1 cellular context compared by ENCODE assay signal in the genomic region with DNA sequence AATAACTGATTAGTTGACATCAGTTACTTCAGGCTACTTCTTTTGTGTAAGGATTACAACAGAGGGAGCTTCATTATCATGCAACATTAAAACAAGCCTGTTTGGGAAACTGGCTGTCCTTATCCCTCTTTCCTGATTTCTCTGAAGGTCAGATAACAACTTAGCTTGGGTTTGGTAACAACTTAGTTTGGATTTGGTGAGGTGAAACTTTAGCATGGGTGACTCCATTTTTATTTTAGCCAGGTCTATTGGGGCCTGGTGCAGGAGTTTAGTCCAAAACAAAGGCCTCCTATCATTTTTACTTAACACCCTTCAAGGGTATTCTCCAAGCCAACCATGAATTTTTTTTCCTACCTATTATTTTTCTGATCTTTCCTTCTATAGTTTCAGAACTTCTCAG.
TF ChIP-seq lines count a peak whose summit lies in the region.

No MANE protein-coding gene starts in this region.

TF ChIP-seq in HepG2, 621 proteins besides CTCF, POLR2A, EP300 and RAD21:
- TF ChIP-seq, protein P1, sequence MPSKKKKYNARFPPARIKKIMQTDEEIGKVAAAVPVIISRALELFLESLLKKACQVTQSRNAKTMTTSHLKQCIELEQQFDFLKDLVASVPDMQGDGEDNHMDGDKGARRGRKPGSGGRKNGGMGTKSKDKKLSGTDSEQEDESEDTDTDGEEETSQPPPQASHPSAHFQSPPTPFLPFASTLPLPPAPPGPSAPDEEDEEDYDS (CRISPR knock-in tag; IDR thresholded peaks at IDR 0.05): no peak
- TF ChIP-seq ZNF343 (CRISPR knock-in tag; IDR thresholded peaks at IDR 0.05) (no peak), ZNF737 (CRISPR knock-in tag; IDR thresholded peaks at IDR 0.05; ENCODE audit: borderline replicate concordance) (no peak), ARHGAP35 (CRISPR knock-in tag; IDR thresholded peaks at IDR 0.05; ENCODE audit: borderline replicate concordance) (no peak), SIN3A (IDR thresholded peaks at IDR 0.05; ENCODE audit: borderline replicate concordance, low read depth, low read length) (no peak), GTF3A (CRISPR knock-in tag; conservative IDR thresholded peaks at IDR 0.05) (no peak), IRF2 (CRISPR knock-in tag; IDR thresholded peaks at IDR 0.05) (no peak), ZNF652 (CRISPR knock-in tag; IDR thresholded peaks at IDR 0.05; ENCODE audit: borderline replicate concordance, low read depth) (no peak), HIVEP1 (CRISPR knock-in tag; IDR thresholded peaks at IDR 0.05) (no peak), ZFYVE20 (CRISPR knock-in tag; IDR thresholded peaks at IDR 0.05; ENCODE audit: borderline replicate concordance, low read depth) (no peak), MIXL1 (CRISPR knock-in tag; IDR thresholded peaks at IDR 0.05) (no peak), ETV6 (CRISPR knock-in tag; conservative IDR thresholded peaks at IDR 0.05) (no peak)
- TF ChIP-seq, protein P2, sequence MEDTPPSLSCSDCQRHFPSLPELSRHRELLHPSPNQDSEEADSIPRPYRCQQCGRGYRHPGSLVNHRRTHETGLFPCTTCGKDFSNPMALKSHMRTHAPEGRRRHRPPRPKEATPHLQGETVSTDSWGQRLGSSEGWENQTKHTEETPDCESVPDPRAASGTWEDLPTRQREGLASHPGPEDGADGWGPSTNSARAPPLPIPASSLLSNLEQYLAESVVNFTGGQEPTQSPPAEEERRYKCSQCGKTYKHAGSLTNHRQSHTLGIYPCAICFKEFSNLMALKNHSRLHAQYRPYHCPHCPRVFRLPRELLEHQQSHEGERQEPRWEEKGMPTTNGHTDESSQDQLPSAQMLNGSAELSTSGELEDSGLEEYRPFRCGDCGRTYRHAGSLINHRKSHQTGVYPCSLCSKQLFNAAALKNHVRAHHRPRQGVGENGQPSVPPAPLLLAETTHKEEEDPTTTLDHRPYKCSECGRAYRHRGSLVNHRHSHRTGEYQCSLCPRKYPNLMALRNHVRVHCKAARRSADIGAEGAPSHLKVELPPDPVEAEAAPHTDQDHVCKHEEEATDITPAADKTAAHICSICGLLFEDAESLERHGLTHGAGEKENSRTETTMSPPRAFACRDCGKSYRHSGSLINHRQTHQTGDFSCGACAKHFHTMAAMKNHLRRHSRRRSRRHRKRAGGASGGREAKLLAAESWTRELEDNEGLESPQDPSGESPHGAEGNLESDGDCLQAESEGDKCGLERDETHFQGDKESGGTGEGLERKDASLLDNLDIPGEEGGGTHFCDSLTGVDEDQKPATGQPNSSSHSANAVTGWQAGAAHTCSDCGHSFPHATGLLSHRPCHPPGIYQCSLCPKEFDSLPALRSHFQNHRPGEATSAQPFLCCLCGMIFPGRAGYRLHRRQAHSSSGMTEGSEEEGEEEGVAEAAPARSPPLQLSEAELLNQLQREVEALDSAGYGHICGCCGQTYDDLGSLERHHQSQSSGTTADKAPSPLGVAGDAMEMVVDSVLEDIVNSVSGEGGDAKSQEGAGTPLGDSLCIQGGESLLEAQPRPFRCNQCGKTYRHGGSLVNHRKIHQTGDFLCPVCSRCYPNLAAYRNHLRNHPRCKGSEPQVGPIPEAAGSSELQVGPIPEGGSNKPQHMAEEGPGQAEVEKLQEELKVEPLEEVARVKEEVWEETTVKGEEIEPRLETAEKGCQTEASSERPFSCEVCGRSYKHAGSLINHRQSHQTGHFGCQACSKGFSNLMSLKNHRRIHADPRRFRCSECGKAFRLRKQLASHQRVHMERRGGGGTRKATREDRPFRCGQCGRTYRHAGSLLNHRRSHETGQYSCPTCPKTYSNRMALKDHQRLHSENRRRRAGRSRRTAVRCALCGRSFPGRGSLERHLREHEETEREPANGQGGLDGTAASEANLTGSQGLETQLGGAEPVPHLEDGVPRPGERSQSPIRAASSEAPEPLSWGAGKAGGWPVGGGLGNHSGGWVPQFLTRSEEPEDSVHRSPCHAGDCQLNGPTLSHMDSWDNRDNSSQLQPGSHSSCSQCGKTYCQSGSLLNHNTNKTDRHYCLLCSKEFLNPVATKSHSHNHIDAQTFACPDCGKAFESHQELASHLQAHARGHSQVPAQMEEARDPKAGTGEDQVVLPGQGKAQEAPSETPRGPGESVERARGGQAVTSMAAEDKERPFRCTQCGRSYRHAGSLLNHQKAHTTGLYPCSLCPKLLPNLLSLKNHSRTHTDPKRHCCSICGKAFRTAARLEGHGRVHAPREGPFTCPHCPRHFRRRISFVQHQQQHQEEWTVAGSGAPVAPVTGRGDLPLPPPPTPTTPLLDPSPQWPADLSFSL (CRISPR knock-in tag; IDR thresholded peaks at IDR 0.05): no peak
- TF ChIP-seq, protein P3, sequence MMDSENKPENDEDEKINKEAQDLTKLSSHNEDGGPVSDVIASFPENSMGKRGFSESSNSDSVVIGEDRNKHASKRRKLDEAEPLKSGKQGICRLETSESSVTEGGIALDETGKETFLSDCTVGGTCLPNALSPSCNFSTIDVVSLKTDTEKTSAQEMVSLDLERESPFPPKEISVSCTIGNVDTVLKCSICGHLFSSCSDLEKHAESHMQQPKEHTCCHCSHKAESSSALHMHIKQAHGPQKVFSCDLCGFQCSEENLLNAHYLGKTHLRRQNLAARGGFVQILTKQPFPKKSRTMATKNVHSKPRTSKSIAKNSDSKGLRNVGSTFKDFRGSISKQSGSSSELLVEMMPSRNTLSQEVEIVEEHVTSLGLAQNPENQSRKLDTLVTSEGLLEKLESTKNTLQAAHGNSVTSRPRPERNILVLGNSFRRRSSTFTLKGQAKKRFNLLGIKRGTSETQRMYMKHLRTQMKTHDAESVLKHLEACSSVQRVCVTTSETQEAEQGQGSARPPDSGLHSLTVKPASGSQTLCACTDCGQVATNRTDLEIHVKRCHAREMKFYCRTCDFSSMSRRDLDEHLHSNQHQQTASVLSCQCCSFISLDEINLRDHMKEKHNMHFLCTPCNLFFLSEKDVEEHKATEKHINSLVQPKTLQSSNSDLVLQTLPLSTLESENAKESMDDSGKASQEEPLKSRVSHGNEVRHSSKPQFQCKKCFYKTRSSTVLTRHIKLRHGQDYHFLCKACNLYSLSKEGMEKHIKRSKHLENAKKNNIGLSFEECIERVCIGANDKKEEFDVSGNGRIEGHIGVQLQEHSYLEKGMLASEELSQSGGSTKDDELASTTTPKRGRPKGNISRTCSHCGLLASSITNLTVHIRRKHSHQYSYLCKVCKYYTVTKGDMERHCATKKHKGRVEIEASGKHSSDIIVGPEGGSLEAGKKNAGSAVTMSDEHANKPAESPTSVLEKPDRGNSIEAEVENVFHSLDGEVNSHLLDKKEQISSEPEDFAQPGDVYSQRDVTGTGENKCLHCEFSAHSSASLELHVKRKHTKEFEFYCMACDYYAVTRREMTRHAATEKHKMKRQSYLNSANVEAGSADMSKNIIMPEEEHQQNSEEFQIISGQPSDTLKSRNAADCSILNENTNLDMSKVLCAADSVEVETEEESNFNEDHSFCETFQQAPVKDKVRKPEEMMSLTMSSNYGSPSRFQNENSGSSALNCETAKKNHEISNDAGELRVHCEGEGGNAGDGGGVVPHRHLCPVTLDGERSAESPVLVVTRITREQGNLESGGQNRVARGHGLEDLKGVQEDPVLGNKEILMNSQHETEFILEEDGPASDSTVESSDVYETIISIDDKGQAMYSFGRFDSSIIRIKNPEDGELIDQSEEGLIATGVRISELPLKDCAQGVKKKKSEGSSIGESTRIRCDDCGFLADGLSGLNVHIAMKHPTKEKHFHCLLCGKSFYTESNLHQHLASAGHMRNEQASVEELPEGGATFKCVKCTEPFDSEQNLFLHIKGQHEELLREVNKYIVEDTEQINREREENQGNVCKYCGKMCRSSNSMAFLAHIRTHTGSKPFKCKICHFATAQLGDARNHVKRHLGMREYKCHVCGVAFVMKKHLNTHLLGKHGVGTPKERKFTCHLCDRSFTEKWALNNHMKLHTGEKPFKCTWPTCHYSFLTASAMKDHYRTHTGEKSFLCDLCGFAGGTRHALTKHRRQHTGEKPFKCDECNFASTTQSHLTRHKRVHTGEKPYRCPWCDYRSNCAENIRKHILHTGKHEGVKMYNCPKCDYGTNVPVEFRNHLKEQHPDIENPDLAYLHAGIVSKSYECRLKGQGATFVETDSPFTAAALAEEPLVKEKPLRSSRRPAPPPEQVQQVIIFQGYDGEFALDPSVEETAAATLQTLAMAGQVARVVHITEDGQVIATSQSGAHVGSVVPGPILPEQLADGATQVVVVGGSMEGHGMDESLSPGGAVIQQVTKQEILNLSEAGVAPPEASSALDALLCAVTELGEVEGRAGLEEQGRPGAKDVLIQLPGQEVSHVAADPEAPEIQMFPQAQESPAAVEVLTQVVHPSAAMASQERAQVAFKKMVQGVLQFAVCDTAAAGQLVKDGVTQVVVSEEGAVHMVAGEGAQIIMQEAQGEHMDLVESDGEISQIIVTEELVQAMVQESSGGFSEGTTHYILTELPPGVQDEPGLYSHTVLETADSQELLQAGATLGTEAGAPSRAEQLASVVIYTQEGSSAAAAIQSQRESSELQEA (CRISPR knock-in tag; IDR thresholded peaks at IDR 0.05; ENCODE audit: not compliant biosample characterization): no peak
- TF ChIP-seq, protein P4, sequence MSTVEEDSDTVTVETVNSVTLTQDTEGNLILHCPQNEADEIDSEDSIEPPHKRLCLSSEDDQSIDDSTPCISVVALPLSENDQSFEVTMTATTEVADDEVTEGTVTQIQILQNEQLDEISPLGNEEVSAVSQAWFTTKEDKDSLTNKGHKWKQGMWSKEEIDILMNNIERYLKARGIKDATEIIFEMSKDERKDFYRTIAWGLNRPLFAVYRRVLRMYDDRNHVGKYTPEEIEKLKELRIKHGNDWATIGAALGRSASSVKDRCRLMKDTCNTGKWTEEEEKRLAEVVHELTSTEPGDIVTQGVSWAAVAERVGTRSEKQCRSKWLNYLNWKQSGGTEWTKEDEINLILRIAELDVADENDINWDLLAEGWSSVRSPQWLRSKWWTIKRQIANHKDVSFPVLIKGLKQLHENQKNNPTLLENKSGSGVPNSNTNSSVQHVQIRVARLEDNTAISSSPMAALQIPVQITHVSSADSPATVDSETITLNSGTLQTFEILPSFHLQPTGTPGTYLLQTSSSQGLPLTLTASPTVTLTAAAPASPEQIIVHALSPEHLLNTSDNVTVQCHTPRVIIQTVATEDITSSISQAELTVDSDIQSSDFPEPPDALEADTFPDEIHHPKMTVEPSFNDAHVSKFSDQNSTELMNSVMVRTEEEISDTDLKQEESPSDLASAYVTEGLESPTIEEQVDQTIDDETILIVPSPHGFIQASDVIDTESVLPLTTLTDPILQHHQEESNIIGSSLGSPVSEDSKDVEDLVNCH (CRISPR knock-in tag; IDR thresholded peaks at IDR 0.05): no peak
- TF ChIP-seq, protein P5, sequence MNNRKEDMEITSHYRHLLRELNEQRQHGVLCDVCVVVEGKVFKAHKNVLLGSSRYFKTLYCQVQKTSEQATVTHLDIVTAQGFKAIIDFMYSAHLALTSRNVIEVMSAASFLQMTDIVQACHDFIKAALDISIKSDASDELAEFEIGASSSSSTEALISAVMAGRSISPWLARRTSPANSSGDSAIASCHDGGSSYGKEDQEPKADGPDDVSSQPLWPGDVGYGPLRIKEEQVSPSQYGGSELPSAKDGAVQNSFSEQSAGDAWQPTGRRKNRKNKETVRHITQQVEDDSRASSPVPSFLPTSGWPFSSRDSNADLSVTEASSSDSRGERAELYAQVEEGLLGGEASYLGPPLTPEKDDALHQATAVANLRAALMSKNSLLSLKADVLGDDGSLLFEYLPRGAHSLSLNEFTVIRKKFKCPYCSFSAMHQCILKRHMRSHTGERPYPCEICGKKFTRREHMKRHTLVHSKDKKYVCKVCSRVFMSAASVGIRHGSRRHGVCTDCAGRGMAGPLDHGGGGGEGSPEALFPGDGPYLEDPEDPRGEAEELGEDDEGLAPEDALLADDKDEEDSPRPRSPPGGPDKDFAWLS (CRISPR knock-in tag; IDR thresholded peaks at IDR 0.05; ENCODE audit: borderline replicate concordance): no peak
- TF ChIP-seq, protein P6, sequence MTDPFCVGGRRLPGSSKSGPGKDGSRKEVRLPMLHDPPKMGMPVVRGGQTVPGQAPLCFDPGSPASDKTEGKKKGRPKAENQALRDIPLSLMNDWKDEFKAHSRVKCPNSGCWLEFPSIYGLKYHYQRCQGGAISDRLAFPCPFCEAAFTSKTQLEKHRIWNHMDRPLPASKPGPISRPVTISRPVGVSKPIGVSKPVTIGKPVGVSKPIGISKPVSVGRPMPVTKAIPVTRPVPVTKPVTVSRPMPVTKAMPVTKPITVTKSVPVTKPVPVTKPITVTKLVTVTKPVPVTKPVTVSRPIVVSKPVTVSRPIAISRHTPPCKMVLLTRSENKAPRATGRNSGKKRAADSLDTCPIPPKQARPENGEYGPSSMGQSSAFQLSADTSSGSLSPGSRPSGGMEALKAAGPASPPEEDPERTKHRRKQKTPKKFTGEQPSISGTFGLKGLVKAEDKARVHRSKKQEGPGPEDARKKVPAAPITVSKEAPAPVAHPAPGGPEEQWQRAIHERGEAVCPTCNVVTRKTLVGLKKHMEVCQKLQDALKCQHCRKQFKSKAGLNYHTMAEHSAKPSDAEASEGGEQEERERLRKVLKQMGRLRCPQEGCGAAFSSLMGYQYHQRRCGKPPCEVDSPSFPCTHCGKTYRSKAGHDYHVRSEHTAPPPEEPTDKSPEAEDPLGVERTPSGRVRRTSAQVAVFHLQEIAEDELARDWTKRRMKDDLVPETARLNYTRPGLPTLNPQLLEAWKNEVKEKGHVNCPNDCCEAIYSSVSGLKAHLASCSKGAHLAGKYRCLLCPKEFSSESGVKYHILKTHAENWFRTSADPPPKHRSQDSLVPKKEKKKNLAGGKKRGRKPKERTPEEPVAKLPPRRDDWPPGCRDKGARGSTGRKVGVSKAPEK (CRISPR knock-in tag; IDR thresholded peaks at IDR 0.05; ENCODE audit: borderline replicate concordance): no peak
- TF ChIP-seq, protein P7, sequence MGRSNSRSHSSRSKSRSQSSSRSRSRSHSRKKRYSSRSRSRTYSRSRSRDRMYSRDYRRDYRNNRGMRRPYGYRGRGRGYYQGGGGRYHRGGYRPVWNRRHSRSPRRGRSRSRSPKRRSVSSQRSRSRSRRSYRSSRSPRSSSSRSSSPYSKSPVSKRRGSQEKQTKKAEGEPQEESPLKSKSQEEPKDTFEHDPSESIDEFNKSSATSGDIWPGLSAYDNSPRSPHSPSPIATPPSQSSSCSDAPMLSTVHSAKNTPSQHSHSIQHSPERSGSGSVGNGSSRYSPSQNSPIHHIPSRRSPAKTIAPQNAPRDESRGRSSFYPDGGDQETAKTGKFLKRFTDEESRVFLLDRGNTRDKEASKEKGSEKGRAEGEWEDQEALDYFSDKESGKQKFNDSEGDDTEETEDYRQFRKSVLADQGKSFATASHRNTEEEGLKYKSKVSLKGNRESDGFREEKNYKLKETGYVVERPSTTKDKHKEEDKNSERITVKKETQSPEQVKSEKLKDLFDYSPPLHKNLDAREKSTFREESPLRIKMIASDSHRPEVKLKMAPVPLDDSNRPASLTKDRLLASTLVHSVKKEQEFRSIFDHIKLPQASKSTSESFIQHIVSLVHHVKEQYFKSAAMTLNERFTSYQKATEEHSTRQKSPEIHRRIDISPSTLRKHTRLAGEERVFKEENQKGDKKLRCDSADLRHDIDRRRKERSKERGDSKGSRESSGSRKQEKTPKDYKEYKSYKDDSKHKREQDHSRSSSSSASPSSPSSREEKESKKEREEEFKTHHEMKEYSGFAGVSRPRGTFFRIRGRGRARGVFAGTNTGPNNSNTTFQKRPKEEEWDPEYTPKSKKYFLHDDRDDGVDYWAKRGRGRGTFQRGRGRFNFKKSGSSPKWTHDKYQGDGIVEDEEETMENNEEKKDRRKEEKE (IDR thresholded peaks at IDR 0.05): no peak
